ENCODE assay signal across 13 cellular contexts in genomic region chr17:81417049-81417878, GRCh38. TPM values are rescaled to one million over a fixed set of nuclear protein-coding genes. Genes with fewer than 3 reads are reported as not detected.
DNase-seq lines count a peak whose midpoint lies in the region; ATAC-seq and TF ChIP-seq lines count a peak whose summit lies in the region.
"Had no signal": no experiment of that assay in that cellular context is flagged by ENCODE, and none has a peak within 500 bp of the region (broad histone marks: within the 10 kb centered on the region; RNA-seq: fewer than 3 reads in every experiment).

No MANE protein-coding gene starts in this region.

- H3K4me1 ChIP-seq in A673 (ENCODE audit: insufficient read depth, low read length, poor library complexity, severe bottlenecking) (peaks cover 67% of the 10 kb centered on the region), esophagus squamous epithelium (peaks cover 65 to 74% (median 68%) of the 10 kb centered on the region in 3 donors), prostate gland (replicated peaks) (peaks cover 10% of the 10 kb centered on the region)

- H3K4me3 ChIP-seq in A673 (ENCODE audit: low read depth, low read length, poor library complexity, severe bottlenecking), result no peak overlapping the region
- no peak overlapping the region for H3K4me3 ChIP-seq in esophagus squamous epithelium
- no peak overlapping the region for H3K4me3 ChIP-seq in prostate gland

- CTCF ChIA-PET in A673 (lab: Charles Lee), result no interaction called here

- DNase-seq in A673 (ENCODE audit: low spot score), result peak; percentile 75
- DNase-seq in LoVo (ENCODE audit: low spot score), result peak; percentile 15
- no peak for DNase-seq in esophagus squamous epithelium (lab: John Stamatoyannopoulos, UW)
- no peak for DNase-seq in prostate gland (ENCODE audit: low spot score)
- DNase-seq in anterior cingulate cortex (lab: John Stamatoyannopoulos, UW), result no peak
- no peak for DNase-seq in NCI-H146 (lab: John Stamatoyannopoulos, UW)
- no peak for DNase-seq in NCI-H146 treated with DMSO at 0.1 percent for 48 hours (lab: John Stamatoyannopoulos, UW; ENCODE audit: unreplicated experiment)
- DNase-seq: activated CD4-positive, CD25-positive, alpha-beta regulatory T cell treated with anti-CD3 and anti-CD28 coated beads, Interleukin-2, amount 50 U/mL, for 72 hours; foreskin keratinocyte; NCI-H1436 treated with DMSO at 0.1 percent for 48 hours; posterior cingulate gyrus had no signal

- no TSS peak for BruUV-seq in A673 (replicated peaks; lab: Mats Ljungman, UMichigan)

- TF ChIP-seq POLR2A in esophagus squamous epithelium (IDR thresholded peaks at IDR 0.05) (no peak), prostate gland (IDR thresholded peaks at IDR 0.05) (no peak)

- H3K27me3 ChIP-seq in A673 (replicated peaks; ENCODE audit: insufficient read depth, low read depth, low read length, poor library complexity) (no peaks in the 10 kb centered on the region), esophagus squamous epithelium (no peaks in the 10 kb centered on the region), prostate gland (replicated peaks; ENCODE audit: insufficient read depth) (no peaks in the 10 kb centered on the region)
- H3K27me3 ChIP-seq: foreskin keratinocyte had no signal

- POLR2A ChIA-PET in A673 (lab: Charles Lee; ENCODE audit: low non-redundant PET), result interaction anchor here (0.7 to 0.8 kb wide), 2 partner anchors 127 to 1163 kb away, joined by 3 to 5 read pairs; no protein-coding TSS in a partner anchor

- H3K9me3 ChIP-seq in A673 (ENCODE audit: low read depth, low read length, poor library complexity, severe bottlenecking) (no peaks in the 10 kb centered on the region), esophagus squamous epithelium (no peaks in the 10 kb centered on the region), prostate gland (no peaks in the 10 kb centered on the region)

- H3K27ac ChIP-seq in A673 (ENCODE audit: low read depth, low read length, poor library complexity, severe bottlenecking), result peak overlapping the region; percentile 98
- peak overlapping the region; percentile 63 to 96 (median 90) for H3K27ac ChIP-seq in esophagus squamous epithelium
- peak overlapping the region; percentile 50 to 66 for H3K27ac ChIP-seq in prostate gland
- H3K27ac ChIP-seq: C4-2B, foreskin keratinocyte had no signal

- intact Hi-C loops in A673 (cut with micrococcal nuclease; ENCODE audit: unreplicated experiment), result no loop called here
- intact Hi-C loops in esophagus squamous epithelium (cut with DNase I), result no loop called here
- intact Hi-C loops in prostate gland (cut with DNase I), result no loop called here

- 33 to 46% methylated on average over 16 to 26 of the region's 38 CpGs for whole genome bisulfite sequencing in esophagus squamous epithelium, 2 donors
- 61% methylated on average over 32 of the region's 38 CpGs for WGBS in prostate gland

- TF ChIP-seq CTCF in A673 (conservative IDR thresholded peaks at IDR 0.05; ENCODE audit: low read depth, low read length), result no peak
- TF ChIP-seq CTCF in esophagus squamous epithelium (IDR thresholded peaks at IDR 0.05), result no peak
- no peak for TF ChIP-seq CTCF in prostate gland (IDR thresholded peaks at IDR 0.05)

- H3K36me3 ChIP-seq in A673 (ENCODE audit: insufficient read depth, low read length, poor library complexity, severe bottlenecking) (no peaks in the 10 kb centered on the region), esophagus squamous epithelium (no peaks in the 10 kb centered on the region), prostate gland (no peaks in the 10 kb centered on the region)

- ATAC-seq in HG03469 (IDR thresholded peaks at IDR 0.05; ENCODE audit: unreplicated experiment), result no peak
- ATAC-seq: foreskin keratinocyte had no signal

RNA-seq across cellular contexts. Expression of gene BAHCC1, which starts 22.0 kb away (rescaled TPM):
- total RNA-seq in A673 (2021) (74.2 and 80.6 TPM in 2 replicates), esophagus squamous epithelium (10 to 100 TPM in 1 of 4 donors, 1 to 10 TPM in 3; 3.8 to 10.6 (median 5.4) TPM), prostate gland (10 to 100 TPM; 11.4 to 28.9 TPM)

Comparison
In these comparisons a context has a peak if more than half of its experiments do, and no peak if none do; other contexts are left out.
1. DNase-seq: peak in A673 (single experiment) and LoVo (single experiment); none in esophagus squamous epithelium (single experiment), prostate gland (single experiment), anterior cingulate cortex (0 of 58), NCI-H146 (single experiment) and NCI-H146 treated with DMSO at 0.1 percent for 48 hours (single experiment).
2. Peak in every context shown above with its lines, with median percentiles within 50 percentile points of each other: H3K27ac ChIP-seq.